Comparison of ENCODE assay signal across 8 cellular contexts in genomic region chr17:6574689-6575595, GRCh38. TPM values are rescaled to one million over a fixed set of nuclear protein-coding genes. Genes with fewer than 3 reads are reported as not detected.
DNase-seq lines count a peak whose midpoint lies in the region; FAIRE-seq and TF ChIP-seq lines count a peak whose summit lies in the region.

No MANE protein-coding gene starts in this region.

- no peak for TF ChIP-seq POLR2A in H54 (IDR thresholded peaks at IDR 0.05; ENCODE audit: low read depth, low read length)

- peak overlapping the region; percentile 77 for H3K27ac Mint-ChIP-seq in T-helper 2 cell treated with Interferon-gamma antibody and Interleukin-4, amounts not matched to agents 5 μg/mL and 100 μg/mL, for 36 hours
- H3K27ac Mint-ChIP-seq in nephron (peak overlapping the region; percentile 72 to 79 (median 76)), osteocyte (ENCODE audit: unreplicated experiment) (no peak overlapping the region)

- no peak for TF ChIP-seq CTCF in nephron (IDR thresholded peaks at IDR 0.05; ENCODE audit: unreplicated experiment in 3 of 3)
- TF ChIP-seq CTCF in osteocyte (IDR thresholded peaks at IDR 0.05), result no peak

- H3K4me3 Mint-ChIP-seq in T-helper 2 cell treated with Interferon-gamma antibody and Interleukin-4, amounts not matched to agents 5 μg/mL and 100 μg/mL, for 36 hours, result peak overlapping the region; percentile 53
- H3K4me3 Mint-ChIP-seq in nephron, result no peak overlapping the region
- H3K4me3 Mint-ChIP-seq in osteocyte (ENCODE audit: unreplicated experiment), result no peak overlapping the region

- peaks cover 12% of the 10 kb centered on the region for H3K4me1 Mint-ChIP-seq in T-helper 2 cell treated with Interferon-gamma antibody and Interleukin-4, amounts not matched to agents 5 μg/mL and 100 μg/mL, for 36 hours (ENCODE audit: low read depth)
- H3K4me1 Mint-ChIP-seq in nephron, result peaks cover 35% of the 10 kb centered on the region
- H3K4me1 Mint-ChIP-seq in osteocyte (ENCODE audit: unreplicated experiment), result peaks cover 13% of the 10 kb centered on the region

- no peaks in the 10 kb centered on the region for H3K9me3 Mint-ChIP-seq in T-helper 2 cell treated with Interferon-gamma antibody and Interleukin-4, amounts not matched to agents 5 μg/mL and 100 μg/mL, for 36 hours
- H3K9me3 Mint-ChIP-seq in nephron (no peaks in the 10 kb centered on the region), osteocyte (ENCODE audit: unreplicated experiment) (no peaks in the 10 kb centered on the region)

- no peaks in the 10 kb centered on the region for H3K27me3 Mint-ChIP-seq in T-helper 2 cell treated with Interferon-gamma antibody and Interleukin-4, amounts not matched to agents 5 μg/mL and 100 μg/mL, for 36 hours (ENCODE audit: low read depth)
- H3K27me3 Mint-ChIP-seq in nephron (ENCODE audit: low read depth) (no peaks in the 10 kb centered on the region), osteocyte (ENCODE audit: unreplicated experiment) (no peaks in the 10 kb centered on the region)

- FAIRE-seq in H54 (lab: Jason Lieb, UNC), result no peak

- H3K4me1 ChIP-seq in ectodermal cell (ENCODE audit: control insufficient read depth, insufficient read depth, low read length), result peaks cover 19% of the 10 kb centered on the region

- H3K27ac ChIP-seq in ectodermal cell (ENCODE audit: insufficient read depth, low read depth, low read length, poor library complexity, severe bottlenecking), result peak overlapping the region; percentile 6

- H3K27me3 ChIP-seq in ectodermal cell (ENCODE audit: control insufficient read depth, insufficient read depth, low read length, poor library complexity, severe bottlenecking), result no peaks in the 10 kb centered on the region

- no peak overlapping the region for H3K4me3 ChIP-seq in ectodermal cell (ENCODE audit: insufficient read depth, low read depth, low read length)

- WGBS in ectodermal cell, 2 experiments, result 77 to 79% methylated on average over 23 of the region's 23 CpGs

- H3K36me3 Mint-ChIP-seq in T-helper 2 cell treated with Interferon-gamma antibody and Interleukin-4, amounts not matched to agents 5 μg/mL and 100 μg/mL, for 36 hours (ENCODE audit: low read depth), result peaks cover 10% of the 10 kb centered on the region
- H3K36me3 Mint-ChIP-seq in nephron (ENCODE audit: low read depth) (peaks cover 43% of the 10 kb centered on the region), osteocyte (ENCODE audit: unreplicated experiment) (peaks cover 23% of the 10 kb centered on the region)

- no peaks in the 10 kb centered on the region for H3K9me3 ChIP-seq in ectodermal cell (ENCODE audit: control insufficient read depth, low read length)

- peak; percentile 32 to 39 for DNase-seq in activated CD4-positive, alpha-beta T cell treated with anti-CD3 and anti-CD28 coated beads for 4 hours
- no peak for DNase-seq in activated CD4-positive, alpha-beta T cell treated with anti-CD3 and anti-CD28 coated beads, Interleukin-2, amount 50 U/mL, for 1 hour
- peak; percentile 76 for DNase-seq in T-helper 2 cell treated with Interferon-gamma antibody and Interleukin-4, amounts not matched to agents 5 μg/mL and 100 μg/mL, for 36 hours (ENCODE audit: low spot score)
- DNase-seq in H54 (ENCODE audit: insufficient read length, low spot score) (no peak), osteocyte (ENCODE audit: extremely low spot score, unreplicated experiment) (no peak), NCI-H82 (lab: John Stamatoyannopoulos, UW) (no peak)

- peaks cover 9% of the 10 kb centered on the region for H3K36me3 ChIP-seq in ectodermal cell (ENCODE audit: control insufficient read depth, insufficient read depth, low read length)

RNA-seq across cellular contexts. Expression of gene PITPNM3, which starts 18.6 kb away (rescaled TPM):
- polyA plus RNA-seq in ectodermal cell (2013, experiment 1 of 4), result 3.7 TPM
- 5.7 TPM for polyA plus RNA-seq in ectodermal cell (2013, experiment 2 of 4)
- polyA plus RNA-seq in ectodermal cell (2013, experiment 3 of 4), result 3.3 TPM
- 4.7 TPM for polyA plus RNA-seq in ectodermal cell (2013, experiment 4 of 4)
- total RNA-seq in osteocyte, result 0.78 and 0.94 TPM in 2 replicates

Comparison
In these comparisons a context has a peak if more than half of its experiments do, and no peak if none do; other contexts are left out.
1. DNase-seq: peak in activated CD4-positive, alpha-beta T cell treated with anti-CD3 and anti-CD28 coated beads for 4 hours (2 of 2) and T-helper 2 cell treated with Interferon-gamma antibody and Interleukin-4, amounts not matched to agents 5 μg/mL and 100 μg/mL, for 36 hours (single experiment); none in activated CD4-positive, alpha-beta T cell treated with anti-CD3 and anti-CD28 coated beads, Interleukin-2, amount 50 U/mL, for 1 hour (single experiment), H54 (single experiment), osteocyte (single experiment) and NCI-H82 (single experiment).